Comparison of ENCODE assay signal across 9 cellular contexts in genomic region chr6:30683980-30684338, GRCh38. TPM values are rescaled to one million over a fixed set of nuclear protein-coding genes. Genes with fewer than 3 reads are reported as not detected.
A peak's percentile ranks its signal among the peaks of the same experiment; 100 is the strongest.
DNase-seq lines count a peak whose midpoint lies in the region; ATAC-seq and TF ChIP-seq lines count a peak whose summit lies in the region.
"Had no signal": no experiment of that assay in that cellular context is flagged by ENCODE, and none has a peak within 500 bp of the region (broad histone marks: within the 10 kb centered on the region; RNA-seq: fewer than 3 reads in every experiment).

No MANE protein-coding gene starts in this region.

- no peak for DNase-seq in activated naive CD4-positive, alpha-beta T cell treated with anti-CD3 and anti-CD28 coated beads, Interleukin-2, amount 10 ng/mL, durations not matched to agents 7 days and 5 days
- DNase-seq in activated naive CD4-positive, alpha-beta T cell treated with anti-CD3 and anti-CD28 coated beads, Interleukin-2, amount 50 U/mL, for 16 hours: no peak
- DNase-seq in body of pancreas: no peak
- DNase-seq in memory B cell (ENCODE audit: low spot score in 2 of 2): no peak
- no peak for DNase-seq in upper lobe of right lung
- no peak for DNase-seq in SKM-1 treated with dmso at 0.1 percent for 144 hours (lab: John Stamatoyannopoulos, UW; ENCODE audit: unreplicated experiment)
- DNase-seq in GM13976 (ENCODE audit: low spot score): no peak
- no peak for DNase-seq in RPMI8226
- DNase-seq: NCI-H1092 treated with DMSO at 0.1 percent for 48 hours had no signal

- no peaks in the 10 kb centered on the region for H3K9me3 Mint-ChIP-seq in activated naive CD4-positive, alpha-beta T cell treated with anti-CD3 and anti-CD28 coated beads, Interleukin-2, amount 10 ng/mL, durations not matched to agents 7 days and 5 days
- H3K9me3 Mint-ChIP-seq in memory B cell: no peaks in the 10 kb centered on the region

- in situ Hi-C loops in GM13976 (cut with MboI; ENCODE audit: low sequenced_read_pairs, unreplicated experiment): no loop called here

- TF ChIP-seq CTCF in body of pancreas (IDR thresholded peaks at IDR 0.05) (no peak), upper lobe of right lung (IDR thresholded peaks at IDR 0.05) (no peak), GM13976 (IDR thresholded peaks at IDR 0.05; ENCODE audit: borderline replicate concordance, control extremely low read depth, extremely low read depth, insufficient read depth, missing control alignments) (no peak)

- H3K4me1 Mint-ChIP-seq in activated naive CD4-positive, alpha-beta T cell treated with anti-CD3 and anti-CD28 coated beads, Interleukin-2, amount 10 ng/mL, durations not matched to agents 7 days and 5 days: peaks cover 33% of the 10 kb centered on the region
- H3K4me1 Mint-ChIP-seq in memory B cell: peaks cover 51% of the 10 kb centered on the region

- H3K4me3 ChIP-seq in body of pancreas (peak overlapping the region in 1 of 2 donors; percentile 17), upper lobe of right lung (peak overlapping the region; percentile 78)

- TF ChIP-seq POLR2A in body of pancreas (IDR thresholded peaks at IDR 0.05): no peak

- no peaks in the 10 kb centered on the region for H3K27me3 ChIP-seq in body of pancreas
- no peaks in the 10 kb centered on the region for H3K27me3 ChIP-seq in upper lobe of right lung

- ATAC-seq in body of pancreas: no peak
- no peak for ATAC-seq in memory B cell (ENCODE audit: low read depth)
- no peak for ATAC-seq in upper lobe of right lung

- H3K27ac Mint-ChIP-seq in activated naive CD4-positive, alpha-beta T cell treated with anti-CD3 and anti-CD28 coated beads, Interleukin-2, amount 10 ng/mL, durations not matched to agents 7 days and 5 days: peak overlapping the region; percentile 98
- H3K27ac Mint-ChIP-seq in memory B cell: peak overlapping the region; percentile 92

- intact Hi-C loops in body of pancreas (cut with DNase I): loop anchor here (5.0 kb wide), 1 partner anchor 43 kb away; no protein-coding TSS in a partner anchor
- intact Hi-C loops in upper lobe of right lung (cut with DNase I): loop anchor here (5.0 kb wide), 1 partner anchor 208 kb away; no protein-coding TSS in a partner anchor

- no peaks in the 10 kb centered on the region for H3K36me3 ChIP-seq in body of pancreas (replicated peaks in 1 of 2; ENCODE audit: insufficient read depth in 1 of 2, low read depth in 2 of 2)
- peaks cover 13% of the 10 kb centered on the region for H3K36me3 ChIP-seq in upper lobe of right lung

- H3K4me3 Mint-ChIP-seq in activated naive CD4-positive, alpha-beta T cell treated with anti-CD3 and anti-CD28 coated beads, Interleukin-2, amount 10 ng/mL, durations not matched to agents 7 days and 5 days: peak overlapping the region; percentile 99
- peak overlapping the region; percentile 98 for H3K4me3 Mint-ChIP-seq in memory B cell

- H3K4me1 ChIP-seq in body of pancreas (peaks cover 69% of the 10 kb centered on the region), upper lobe of right lung (peaks cover 54% of the 10 kb centered on the region)

- H3K27me3 Mint-ChIP-seq in activated naive CD4-positive, alpha-beta T cell treated with anti-CD3 and anti-CD28 coated beads, Interleukin-2, amount 10 ng/mL, durations not matched to agents 7 days and 5 days: no peaks in the 10 kb centered on the region
- H3K27me3 Mint-ChIP-seq in memory B cell: no peaks in the 10 kb centered on the region

- 31 to 43% methylated on average over 2 of the region's 2 CpGs for WGBS in body of pancreas, 2 donors

- peaks cover 79% of the 10 kb centered on the region for H3K36me3 Mint-ChIP-seq in activated naive CD4-positive, alpha-beta T cell treated with anti-CD3 and anti-CD28 coated beads, Interleukin-2, amount 10 ng/mL, durations not matched to agents 7 days and 5 days
- H3K36me3 Mint-ChIP-seq in memory B cell: peaks cover 43% of the 10 kb centered on the region

- H3K27ac ChIP-seq in body of pancreas (peak overlapping the region in 3 of 4 donors; percentile 64 to 98 (median 95)), upper lobe of right lung (peak overlapping the region; percentile 92)

- CTCF ChIA-PET in activated naive CD4-positive, alpha-beta T cell treated with anti-CD3 and anti-CD28 coated beads, Interleukin-2, amount 10 ng/mL, durations not matched to agents 7 days and 5 days (lab: Charles Lee): interaction anchor here (0.9 to 13.1 kb wide), 4 partner anchors 24 to 47 kb away, joined by 3 to 285 read pairs (median 6); partner anchors contain the start of genes MDC1 and TUBB

- H3K9me3 ChIP-seq in body of pancreas (no peaks in the 10 kb centered on the region), upper lobe of right lung (no peaks in the 10 kb centered on the region)

RNA-seq across cellular contexts. Expression of gene PPP1R18, which starts 2.5 kb away (rescaled TPM):
- total RNA-seq in body of pancreas: 10 to 100 TPM; 14.5 to 20.0 TPM
- total RNA-seq in upper lobe of right lung: 72.8 TPM

RNA-seq across cellular contexts. Expression of gene NRM, which starts 6.8 kb away (rescaled TPM):
- total RNA-seq in body of pancreas (1 to 10 TPM; 2.6 to 5.2 TPM), upper lobe of right lung (9.5 TPM)

RNA-seq across cellular contexts. Expression of gene DHX16, which starts 11.2 kb away (rescaled TPM):
- total RNA-seq in body of pancreas (10 to 100 TPM; 12.2 to 24.4 TPM), upper lobe of right lung (27.4 TPM)

RNA-seq across cellular contexts. Expression of gene MDC1, which starts 33.1 kb away (rescaled TPM):
- total RNA-seq in body of pancreas: 10 to 100 TPM; 11.4 to 18.1 TPM
- 32.8 TPM for total RNA-seq in upper lobe of right lung

RNA-seq across cellular contexts. Expression of gene TUBB, which starts 36.2 kb away (rescaled TPM):
- 10 to 100 TPM; 80.9 to 84.4 TPM for total RNA-seq in body of pancreas
- total RNA-seq in upper lobe of right lung: 243 TPM
